20 cellular contexts compared by ENCODE assay signal in genomic region chr11:61616443-61616842, GRCh38. TPM values are rescaled to one million over a fixed set of nuclear protein-coding genes. Genes with fewer than 3 reads are reported as not detected.
DNase-seq lines count a peak whose midpoint lies in the region; ATAC-seq, FAIRE-seq and TF ChIP-seq lines count a peak whose summit lies in the region.
"Had no signal": no experiment of that assay in that cellular context is flagged by ENCODE, and none has a peak within 500 bp of the region (broad histone marks: within the 10 kb centered on the region; RNA-seq: fewer than 3 reads in every experiment).

No MANE protein-coding gene starts in this region.

- intact Hi-C loops in endothelial cell of umbilical vein (cut with micrococcal nuclease): no loop called here

- no peak overlapping the region for H2BK15ac ChIP-seq in mesenchymal stem cell (ENCODE audit: low read depth, poor library complexity, severe bottlenecking)

- TF ChIP-seq EP300 in suprapubic skin (IDR thresholded peaks at IDR 0.05): no peak

- TF ChIP-seq CTCF in RWPE2 (IDR thresholded peaks at IDR 0.05; ENCODE audit: poor library complexity, severe bottlenecking): peak; percentile 22
- TF ChIP-seq CTCF in endothelial cell of umbilical vein (IDR thresholded peaks at IDR 0.05; ENCODE audit: extremely low read depth in 1 of 2, insufficient read depth in 1 of 2, low read depth in 1 of 2, low read length in 2 of 2): no peak
- no peak for TF ChIP-seq CTCF in suprapubic skin (IDR thresholded peaks at IDR 0.05)

- H4K91ac ChIP-seq in mesenchymal stem cell (ENCODE audit: low read length): no peak overlapping the region

- H3K9me3 ChIP-seq in RWPE2 (ENCODE audit: severe bottlenecking) (no peaks in the 10 kb centered on the region), endothelial cell of umbilical vein (replicated peaks; ENCODE audit: control insufficient read depth, insufficient read depth, low read length) (no peaks in the 10 kb centered on the region), mesenchymal stem cell (ENCODE audit: control insufficient read depth, low read length) (peaks cover 3% of the 10 kb centered on the region), suprapubic skin (no peaks in the 10 kb centered on the region)
- H3K9me3 ChIP-seq: esophagus squamous epithelium, ovary, thoracic aorta had no signal

- H2AK5ac ChIP-seq in mesenchymal stem cell (ENCODE audit: low read length, severe bottlenecking): no peak overlapping the region

- no peak overlapping the region for H3K23ac ChIP-seq in mesenchymal stem cell (ENCODE audit: low read length in 2 of 2)

- H3K27ac ChIP-seq in RWPE2 (ENCODE audit: poor library complexity, severe bottlenecking) (peak overlapping the region; percentile 88), endothelial cell of umbilical vein (ENCODE audit: insufficient read depth, low read depth, low read length) (no peak overlapping the region), mesenchymal stem cell (ENCODE audit: low read length, poor library complexity, severe bottlenecking) (no peak overlapping the region), suprapubic skin (no peak overlapping the region)
- H3K27ac ChIP-seq: esophagus squamous epithelium, ovary, thoracic aorta had no signal

- H3K4me3 ChIP-seq in RWPE2 (ENCODE audit: severe bottlenecking) (no peak overlapping the region), endothelial cell of umbilical vein (replicated peaks in 1 of 3; ENCODE audit: insufficient read depth in 1 of 3, low read depth in 1 of 3, low read length in 3 of 3) (no peak overlapping the region), mesenchymal stem cell (ENCODE audit: insufficient read depth in 1 of 2, low read depth in 1 of 2, low read length in 2 of 2) (peak overlapping the region in 1 of 2 experiments; percentile 43), suprapubic skin (no peak overlapping the region)
- H3K4me3 ChIP-seq: esophagus squamous epithelium, ovary, thoracic aorta had no signal

- no peaks in the 10 kb centered on the region for H3K79me1 ChIP-seq in mesenchymal stem cell (replicated peaks; ENCODE audit: low read length, poor library complexity, severe bottlenecking)

- H2BK5ac ChIP-seq in mesenchymal stem cell (ENCODE audit: low read depth, low read length, poor library complexity, severe bottlenecking): no peak overlapping the region

- CTCF ChIA-PET in endothelial cell of umbilical vein (lab: Charles Lee): interaction anchor here (0.9 to 1.2 kb wide), 4 partner anchors 11 to 134 kb away, joined by 3 to 5 read pairs (median 4); no protein-coding TSS in a partner anchor

- no peak overlapping the region for H2BK12ac ChIP-seq in mesenchymal stem cell (ENCODE audit: low read length in 2 of 2)

- no TSS peak for BruUV-seq in endothelial cell of umbilical vein (replicated peaks; lab: Mats Ljungman, UMichigan)

- no peak overlapping the region for H3K9ac ChIP-seq in endothelial cell of umbilical vein (replicated peaks; ENCODE audit: extremely low read depth, insufficient read depth, low read length)
- peak overlapping the region; percentile 68 for H3K9ac ChIP-seq in mesenchymal stem cell (ENCODE audit: low read length)

- H3K4me1 ChIP-seq in RWPE2 (ENCODE audit: insufficient read depth, poor library complexity, severe bottlenecking) (peaks cover 24% of the 10 kb centered on the region), endothelial cell of umbilical vein (ENCODE audit: control insufficient read depth, extremely low read depth, insufficient read depth, low read length) (peaks cover 4% of the 10 kb centered on the region), mesenchymal stem cell (ENCODE audit: control insufficient read depth, insufficient read depth, low read depth, low read length) (no peaks in the 10 kb centered on the region), suprapubic skin (no peaks in the 10 kb centered on the region)
- H3K4me1 ChIP-seq: esophagus squamous epithelium had no signal

- DNase-seq in GM03348 (ENCODE audit: low spot score) (peak; percentile 58), RWPE2 (ENCODE audit: low spot score) (no peak), endothelial cell of umbilical vein (ENCODE audit: low read depth, low spot score) (peak; percentile 25), mesenchymal stem cell (no peak), GOT3 (lab: John Stamatoyannopoulos, UW) (no peak), suprapubic skin (ENCODE audit: low spot score in 2 of 2) (no peak), NCI-H2107 treated with DMSO at 0.1 percent for 48 hours (lab: John Stamatoyannopoulos, UW; ENCODE audit: unreplicated experiment) (no peak)
- DNase-seq: activated naive CD8-positive, alpha-beta T cell treated with anti-CD3 and anti-CD28 coated beads, Interleukin-2, amount 10 ng/mL, durations not matched to agents 7 days and 5 days; caudate nucleus; CD4-positive, alpha-beta memory T cell; esophagus squamous epithelium; MM.1S; naive B cell; NCI-H1694; NCI-H345; ovary; right cardiac atrium had no signal

- H3K4ac ChIP-seq in mesenchymal stem cell (ENCODE audit: low read depth in 1 of 2, low read length in 2 of 2): no peak overlapping the region

- H3K18ac ChIP-seq in mesenchymal stem cell (ENCODE audit: low read depth in 1 of 2, low read length in 2 of 2): no peak overlapping the region

- H3K14ac ChIP-seq in mesenchymal stem cell (ENCODE audit: low read length in 2 of 2): no peak overlapping the region

- POLR2A ChIA-PET in endothelial cell of umbilical vein (lab: Charles Lee): no interaction called here

- H2AFZ ChIP-seq in endothelial cell of umbilical vein (ENCODE audit: low read depth, low read length) (no peak overlapping the region), mesenchymal stem cell (ENCODE audit: low read depth, low read length) (no peak overlapping the region)

- H3K79me2 ChIP-seq in endothelial cell of umbilical vein (ENCODE audit: control insufficient read depth, insufficient read depth, low read length): no peaks in the 10 kb centered on the region

- H3K27me3 ChIP-seq in RWPE2 (ENCODE audit: insufficient read depth, poor library complexity, severe bottlenecking): no peaks in the 10 kb centered on the region
- H3K27me3 ChIP-seq in endothelial cell of umbilical vein (ENCODE audit: control insufficient read depth in 2 of 2, insufficient read depth in 2 of 2, low read length in 2 of 2): peaks cover 0 to 4% of the 10 kb centered on the region in 2 experiments
- peaks cover 0 to 51% of the 10 kb centered on the region in 2 experiments for H3K27me3 ChIP-seq in mesenchymal stem cell (ENCODE audit: control insufficient read depth in 1 of 2, insufficient read depth in 1 of 2, low read length in 2 of 2)
- H3K27me3 ChIP-seq in suprapubic skin: peaks cover 16% of the 10 kb centered on the region
- H3K27me3 ChIP-seq: ovary had no signal

- H3K36me3 ChIP-seq in RWPE2 (ENCODE audit: low read depth) (no peaks in the 10 kb centered on the region), endothelial cell of umbilical vein (ENCODE audit: control insufficient read depth in 2 of 2, extremely low read depth in 1 of 2, insufficient read depth in 2 of 2, low read length in 2 of 2) (no peaks in the 10 kb centered on the region), mesenchymal stem cell (ENCODE audit: control insufficient read depth in 1 of 2, insufficient read depth in 2 of 2, low read depth in 1 of 2, low read length in 2 of 2) (no peaks in the 10 kb centered on the region), suprapubic skin (no peaks in the 10 kb centered on the region)
- H3K36me3 ChIP-seq: esophagus squamous epithelium, ovary, thoracic aorta had no signal

- 86% methylated on average over 1 of the region's 2 CpGs for WGBS in mesenchymal stem cell
- WGBS in suprapubic skin: 87% methylated on average over 2 of the region's 2 CpGs

- H3K4me2 ChIP-seq in endothelial cell of umbilical vein (ENCODE audit: insufficient read depth, low read length): no peak overlapping the region
- H3K4me2 ChIP-seq in mesenchymal stem cell (ENCODE audit: low read length, poor library complexity, severe bottlenecking): no peak overlapping the region

- no peak overlapping the region for H4K8ac ChIP-seq in mesenchymal stem cell (ENCODE audit: low read length)

- ATAC-seq in RWPE2 (ENCODE audit: low read depth) (peak; percentile 83), GM18502 (IDR thresholded peaks at IDR 0.05; ENCODE audit: poor library complexity, unreplicated experiment) (no peak)
- ATAC-seq: stimulated activated effector memory CD8-positive, alpha-beta T cell treated with anti-CD3 and anti-CD28 coated beads, Interleukin-12 subunit alpha, Interleukin-12 subunit beta, amount 100 ng/mL, for 72 hours had no signal

- no peak for FAIRE-seq in endothelial cell of umbilical vein (lab: Jason Lieb, UNC)

- TF ChIP-seq POLR2A in endothelial cell of umbilical vein (IDR thresholded peaks at IDR 0.05; ENCODE audit: low read depth, low read length) (no peak), suprapubic skin (IDR thresholded peaks at IDR 0.05) (no peak)

- H3K9me1 ChIP-seq in endothelial cell of umbilical vein (replicated peaks; ENCODE audit: control insufficient read depth, extremely low read depth, insufficient read depth, low read length): no peaks in the 10 kb centered on the region

- no peaks in the 10 kb centered on the region for H4K20me1 ChIP-seq in endothelial cell of umbilical vein (replicated peaks; ENCODE audit: control insufficient read depth, extremely low read depth, insufficient read depth, low read length)

- no peak overlapping the region for H2BK120ac ChIP-seq in mesenchymal stem cell (ENCODE audit: low read depth, low read length)

- dilution Hi-C loops in endothelial cell of umbilical vein (cut with MboI; ENCODE audit: extremely low pct_ligation_motif_present, low sequenced_read_pairs): no loop called here

TF ChIP-seq in endothelial cell of umbilical vein, 7 proteins besides CTCF, POLR2A, EP300 and RAD21 (continues in another document):
- TF ChIP-seq MAX (IDR thresholded peaks at IDR 0.05; ENCODE audit: insufficient read depth, insufficient read length): no peak
- no peak for TF ChIP-seq POLR2AphosphoS5 (IDR thresholded peaks at IDR 0.05; ENCODE audit: insufficient read depth, low read depth, low read length)
- no peak for TF ChIP-seq JUN (IDR thresholded peaks at IDR 0.05; ENCODE audit: borderline replicate concordance, insufficient read depth, insufficient read length, low read depth)
- no peak for TF ChIP-seq FOS (IDR thresholded peaks at IDR 0.05; ENCODE audit: borderline replicate concordance, insufficient read depth, low read length)

RNA-seq across cellular contexts. Expression of gene SYT7, which starts 35.6 kb away (rescaled TPM):
- 0.55 and 0.78 TPM in 2 replicates for total RNA-seq in endothelial cell of umbilical vein
- polyA plus RNA-seq in endothelial cell of umbilical vein: 0.08 and 0.13 TPM in 2 replicates
- polyA plus RNA-seq in endothelial cell of umbilical vein (2011; cell fraction: cytosol; rRNA removed): 0.12 and 0.20 TPM in 2 replicates
- polyA plus RNA-seq in endothelial cell of umbilical vein (2011; cell fraction: nucleus; rRNA removed): 0.11 and 0.21 TPM in 2 replicates
- 0.12 and 0.26 TPM in 2 replicates for polyA plus RNA-seq in endothelial cell of umbilical vein (2012)
- 0.13 and 0.36 TPM in 2 replicates for polyA minus RNA-seq in endothelial cell of umbilical vein
- polyA minus RNA-seq in endothelial cell of umbilical vein (2011; cell fraction: cytosol; rRNA and poly(A)+ RNA removed): 1.8 TPM
- polyA minus RNA-seq in endothelial cell of umbilical vein (2011; cell fraction: nucleus; rRNA and poly(A)+ RNA removed): 0.10 and 0.24 TPM in 2 replicates
- 0.06 TPM for polyA plus RNA-seq in mesenchymal stem cell (2013, experiment 1 of 2)
- polyA plus RNA-seq in mesenchymal stem cell (2013, experiment 2 of 2): under 0.01 TPM
- 1 to 10 TPM; 5.4 to 8.4 (median 7.5) TPM for total RNA-seq in suprapubic skin
- total RNA-seq: activated naive CD8-positive, alpha-beta T cell treated with anti-CD3 and anti-CD28 coated beads, Interleukin-2, amount 10 ng/mL, durations not matched to agents 7 days and 5 days; CD4-positive, alpha-beta memory T cell had no signal
- polyA plus RNA-seq: CD4-positive, alpha-beta memory T cell had no signal

Comparison
In these comparisons a context has a peak if more than half of its experiments do, and no peak if none do; other contexts are left out.
1. DNase-seq: peak in GM03348 (single experiment) and endothelial cell of umbilical vein (single experiment); none in RWPE2 (single experiment), mesenchymal stem cell (single experiment), GOT3 (single experiment), suprapubic skin (0 of 2) and NCI-H2107 treated with DMSO at 0.1 percent for 48 hours (single experiment).